In genomic region chr18:78526275-78526674, GRCh38 we compare ENCODE assay signal across 25 cellular contexts.
"Had no signal": no experiment of that assay in that cellular context is flagged by ENCODE, and none has a peak within 500 bp of the region (broad histone marks: within the 10 kb centered on the region; RNA-seq: fewer than 3 reads in every experiment).

No MANE protein-coding gene starts in this region.

- ATAC-seq: left colon; naive thymus-derived CD8-positive, alpha-beta T cell; psoas muscle; right lobe of liver; stimulated activated naive CD8-positive, alpha-beta T cell treated with anti-CD3 and anti-CD28 coated beads, Interleukin-15, Interleukin-2, amounts not matched to agents 100 U/mL and 50 U/mL, for 24 hours had no signal

- DNase-seq: hippocampal formation; kidney; left colon; left ventricle myocardium inferior; naive thymus-derived CD8-positive, alpha-beta T cell; occipital lobe; psoas muscle; right lobe of liver; stimulated activated CD4-positive, alpha-beta T cell treated with anti-CD3 and anti-CD28 coated beads, Interleukin-1b, Interleukin-23, amount 100 ng/mL, for 48 hours; stimulated activated CD4-positive, alpha-beta T cell treated with anti-CD3 and anti-CD28 coated beads, Interleukin-2, amount 100 ng/mL, for 48 hours; stimulated activated CD4-positive, alpha-beta T cell treated with anti-CD3 and anti-CD28 coated beads, Interleukin-4, amount 100 ng/mL, for 4 hours; stimulated activated CD8-positive, alpha-beta memory T cell treated with anti-CD3 and anti-CD28 coated beads, Interleukin-4, amount 100 ng/mL, for 48 hours; stimulated activated naive B cell treated with anti-CD40 and anti-IgM and Interleukin-4, amounts not matched to agents 10 μg/mL and 1 μg/mL and 100 μg/mL, for 72 hours; stimulated activated naive CD8-positive, alpha-beta T cell treated with anti-CD3 and anti-CD28 coated beads, Interleukin-15, Interleukin-2, amounts not matched to agents 100 U/mL and 50 U/mL, for 24 hours; stomach; testis; thyroid gland; transverse colon; upper lobe of left lung had no signal

- H3K4me1 Mint-ChIP-seq: memory B cell; naive thymus-derived CD8-positive, alpha-beta T cell; stimulated activated naive B cell treated with anti-CD40 and anti-IgM and Interleukin-4, amounts not matched to agents 10 μg/mL and 1 μg/mL and 100 μg/mL, for 72 hours had no signal

- H3K36me3 ChIP-seq: left ventricle myocardium inferior, neural progenitor cell, neutrophil, right lobe of liver, stomach, thyroid gland, transverse colon, upper lobe of left lung had no signal

- H3K27ac Mint-ChIP-seq: memory B cell; naive thymus-derived CD8-positive, alpha-beta T cell; stimulated activated naive B cell treated with anti-CD40 and anti-IgM and Interleukin-4, amounts not matched to agents 10 μg/mL and 1 μg/mL and 100 μg/mL, for 72 hours had no signal

- H3K27ac ChIP-seq: left ventricle myocardium inferior, neural progenitor cell, neutrophil, parathyroid adenoma, psoas muscle, right lobe of liver, stomach, testis, thyroid gland, transverse colon, upper lobe of left lung had no signal

- H3K4me3 ChIP-seq: left ventricle myocardium inferior, neural progenitor cell, psoas muscle, right lobe of liver, smooth muscle cell, stomach, testis, thyroid gland, transverse colon, upper lobe of left lung had no signal

- H3K36me3 Mint-ChIP-seq: memory B cell; naive thymus-derived CD8-positive, alpha-beta T cell; neural progenitor cell; stimulated activated naive B cell treated with anti-CD40 and anti-IgM and Interleukin-4, amounts not matched to agents 10 μg/mL and 1 μg/mL and 100 μg/mL, for 72 hours had no signal

- H3K4me1 ChIP-seq: parathyroid adenoma, psoas muscle, right lobe of liver, transverse colon had no signal

- H3K27me3 Mint-ChIP-seq: memory B cell had no signal

- H3K27me3 ChIP-seq: neural progenitor cell, neutrophil, right lobe of liver, testis, thyroid gland, transverse colon, upper lobe of left lung had no signal

- H3K9ac ChIP-seq: neural progenitor cell, parathyroid adenoma had no signal

- H3K4me3 Mint-ChIP-seq: memory B cell; naive thymus-derived CD8-positive, alpha-beta T cell; nephron; neural progenitor cell; stimulated activated naive B cell treated with anti-CD40 and anti-IgM and Interleukin-4, amounts not matched to agents 10 μg/mL and 1 μg/mL and 100 μg/mL, for 72 hours had no signal

- H3K9me3 ChIP-seq: left ventricle myocardium inferior, neutrophil, psoas muscle, right lobe of liver, stomach, testis, thyroid gland, transverse colon, upper lobe of left lung had no signal

- H3K9me3 Mint-ChIP-seq: nephron, neural progenitor cell had no signal
